20 cellular contexts compared by ENCODE assay signal in the genomic region with DNA sequence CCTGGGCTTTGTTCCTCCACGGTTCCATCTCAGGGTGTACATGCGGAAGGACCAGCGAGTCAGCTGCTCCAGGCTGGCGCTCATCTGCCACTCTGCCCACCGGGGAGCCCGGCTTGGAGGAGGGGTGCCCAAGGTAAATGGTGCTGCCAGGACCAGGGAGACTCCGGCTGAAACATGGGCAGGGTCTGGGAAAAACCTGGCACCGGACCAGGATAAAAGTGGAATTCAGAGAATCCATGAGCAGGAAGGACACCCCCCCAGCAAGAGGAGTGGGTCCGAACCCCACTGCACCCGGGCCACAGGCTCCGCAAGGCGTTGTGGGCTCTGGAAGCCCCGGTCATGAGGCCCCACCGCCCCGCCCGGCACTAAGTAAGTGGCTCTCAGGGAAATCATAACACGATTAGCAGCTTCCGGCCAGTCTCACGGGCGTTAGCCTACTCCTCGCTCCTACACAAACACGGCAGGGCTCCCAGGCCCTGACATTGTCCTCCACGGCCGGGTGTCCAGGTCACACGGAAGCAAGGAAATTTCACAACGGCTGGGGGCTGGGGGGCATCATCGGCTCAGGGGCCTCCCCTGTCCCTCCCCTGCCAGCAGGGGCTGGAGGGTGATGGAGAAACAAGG. TPM values are rescaled to one million over a fixed set of nuclear protein-coding genes. Genes with fewer than 3 reads are reported as not detected.
DNase-seq lines count a peak whose midpoint lies in the region; ATAC-seq and TF ChIP-seq lines count a peak whose summit lies in the region.
"Had no signal": no experiment of that assay in that cellular context is flagged by ENCODE, and none has a peak within 500 bp of the region (broad histone marks: within the 10 kb centered on the region; RNA-seq: fewer than 3 reads in every experiment).

No MANE protein-coding gene starts in this region.

- no peaks in the 10 kb centered on the region for H3K27me3 Mint-ChIP-seq in osteocyte (ENCODE audit: unreplicated experiment)
- H3K27me3 Mint-ChIP-seq: stimulated activated naive CD8-positive, alpha-beta T cell treated with anti-CD3 and anti-CD28 coated beads, Interleukin-15, amount 100 ng/mL, for 72 hours had no signal

- ATAC-seq in HG02763 (IDR thresholded peaks at IDR 0.05; ENCODE audit: unreplicated experiment), result no peak
- ATAC-seq: stimulated activated naive CD8-positive, alpha-beta T cell treated with anti-CD3 and anti-CD28 coated beads, Interleukin-15, amount 100 ng/mL, for 72 hours had no signal

- peaks cover 15% of the 10 kb centered on the region for H3K4me1 Mint-ChIP-seq in osteocyte (ENCODE audit: unreplicated experiment)

- TF ChIP-seq POLR2A in prostate gland (IDR thresholded peaks at IDR 0.05), result no peak

- H3K36me3 Mint-ChIP-seq in osteocyte (ENCODE audit: unreplicated experiment), result no peaks in the 10 kb centered on the region
- H3K36me3 Mint-ChIP-seq: CD14-positive monocyte, memory B cell had no signal

- no peak overlapping the region for H3K4me3 Mint-ChIP-seq in osteocyte (ENCODE audit: unreplicated experiment)
- H3K4me3 Mint-ChIP-seq: CD14-positive monocyte; memory B cell; nephron; stimulated activated naive CD8-positive, alpha-beta T cell treated with anti-CD3 and anti-CD28 coated beads, Interleukin-15, amount 100 ng/mL, for 72 hours had no signal

- intact Hi-C loops in prostate gland (cut with DNase I), result no loop called here

- WGBS in prostate gland, result 89% methylated on average over 26 of the region's 27 CpGs

- no peak for TF ChIP-seq CTCF in osteocyte (IDR thresholded peaks at IDR 0.05)
- no peak for TF ChIP-seq CTCF in prostate gland (IDR thresholded peaks at IDR 0.05)

- no peak overlapping the region for H3K4me3 ChIP-seq in prostate gland
- H3K4me3 ChIP-seq: colonic mucosa, right atrium auricular region had no signal

- H3K27ac ChIP-seq in prostate gland, result no peak overlapping the region
- H3K27ac ChIP-seq: colonic mucosa, right atrium auricular region had no signal

- DNase-seq in NCI-H1092 treated with DMSO at 0.1 percent for 48 hours (lab: John Stamatoyannopoulos, UW) (peak; percentile 37), NCI-H1092 (lab: John Stamatoyannopoulos, UW) (no peak), NCI-H82 (lab: John Stamatoyannopoulos, UW) (peak; percentile 80), iris pigment epithelial cell (ENCODE audit: low read depth) (peak; percentile 41), osteocyte (ENCODE audit: extremely low spot score, unreplicated experiment) (no peak), prostate gland (ENCODE audit: low spot score) (no peak)
- no peak for DNase-seq in effector CD8-positive, alpha-beta T cell (lab: John Stamatoyannopoulos, UW)
- DNase-seq: activated naive CD4-positive, alpha-beta T cell treated with Interleukin-2 at 50 U/mL for 16 hours; activated T-cell treated with anti-CD3 and anti-CD28 coated beads for 4 hours; anterior cingulate cortex; colonic mucosa; DND-41; NCI-H187 treated with DMSO at 0.1 percent for 48 hours; NCI-H524; stimulated activated naive CD8-positive, alpha-beta T cell treated with anti-CD3 and anti-CD28 coated beads, Interleukin-15, amount 100 ng/mL, for 72 hours had no signal

- H3K4me1 ChIP-seq in prostate gland (replicated peaks), result no peaks in the 10 kb centered on the region
- H3K4me1 ChIP-seq: colonic mucosa had no signal

- no peaks in the 10 kb centered on the region for H3K9me3 ChIP-seq in prostate gland
- H3K9me3 ChIP-seq: colonic mucosa, right atrium auricular region had no signal

- H3K27ac Mint-ChIP-seq in osteocyte (ENCODE audit: unreplicated experiment), result peak overlapping the region; percentile 77
- H3K27ac Mint-ChIP-seq: CD14-positive monocyte; memory B cell; stimulated activated naive CD8-positive, alpha-beta T cell treated with anti-CD3 and anti-CD28 coated beads, Interleukin-15, amount 100 ng/mL, for 72 hours had no signal

- H3K9me3 Mint-ChIP-seq in osteocyte (ENCODE audit: unreplicated experiment), result no peaks in the 10 kb centered on the region
- H3K9me3 Mint-ChIP-seq: CD14-positive monocyte; memory B cell; nephron; stimulated activated naive CD8-positive, alpha-beta T cell treated with anti-CD3 and anti-CD28 coated beads, Interleukin-15, amount 100 ng/mL, for 72 hours had no signal

- no peaks in the 10 kb centered on the region for H3K36me3 ChIP-seq in prostate gland
- H3K36me3 ChIP-seq: colonic mucosa, right atrium auricular region had no signal

- H3K27me3 ChIP-seq in prostate gland (replicated peaks; ENCODE audit: insufficient read depth), result no peaks in the 10 kb centered on the region
- H3K27me3 ChIP-seq: colonic mucosa, right atrium auricular region had no signal

RNA-seq across cellular contexts. Expression of a gene that starts 21.1 kb away (rescaled TPM):
- total RNA-seq in osteocyte (255 and 262 TPM in 2 replicates), prostate gland (10 to 100 TPM; 67.3 to 82.5 TPM)

RNA-seq across cellular contexts. Expression of a gene that starts 34.6 kb away (rescaled TPM):
- total RNA-seq in osteocyte, result 49.1 and 49.5 TPM in 2 replicates
- total RNA-seq in prostate gland, result 10 to 100 TPM; 26.4 to 35.0 TPM

RNA-seq across cellular contexts. Expression of a gene that starts 59.6 kb away (rescaled TPM):
- 20.1 and 20.5 TPM in 2 replicates for total RNA-seq in osteocyte
- total RNA-seq in prostate gland, result 10 to 100 TPM; 22.3 to 39.5 TPM

Comparison
In these comparisons a context has a peak if more than half of its experiments do, and no peak if none do; other contexts are left out.
1. DNase-seq: peak in NCI-H1092 treated with DMSO at 0.1 percent for 48 hours (single experiment), NCI-H82 (single experiment) and iris pigment epithelial cell (single experiment); none in NCI-H1092 (single experiment), osteocyte (single experiment), prostate gland (single experiment) and effector CD8-positive, alpha-beta T cell (single experiment).